In the genomic region with DNA sequence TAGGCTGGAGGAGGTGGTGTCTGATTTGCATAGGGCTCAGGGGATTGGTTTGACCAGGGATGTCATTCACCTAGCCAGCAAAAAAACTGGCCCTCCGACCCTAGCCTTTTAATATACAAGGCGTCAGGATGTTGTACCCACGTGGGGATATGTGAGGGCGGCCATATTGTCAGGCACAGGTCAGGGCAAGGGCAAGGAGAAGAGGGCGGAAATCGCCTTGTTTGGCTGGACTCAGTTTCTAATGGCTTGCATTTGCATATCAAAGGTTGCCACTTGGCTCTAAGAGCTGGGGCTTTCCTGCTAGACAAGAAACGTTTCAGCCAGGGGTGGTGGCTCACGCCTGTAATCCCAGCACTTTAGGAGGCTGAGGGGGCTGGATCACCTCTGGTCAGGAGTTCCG, we compare ENCODE assay signal across 30 cellular contexts.
"Had no signal": no experiment of that assay in that cellular context is flagged by ENCODE, and none has a peak within 500 bp of the region (broad histone marks: within the 10 kb centered on the region; RNA-seq: fewer than 3 reads in every experiment).

No MANE protein-coding gene starts in this region.

- H3K4me2 ChIP-seq: SK-N-SH had no signal

- ATAC-seq: activated CD4-positive, alpha-beta T cell treated with anti-CD3 and anti-CD28 coated beads for 36 hours; activated CD4-positive, CD25-positive, alpha-beta regulatory T cell treated with anti-CD3 and anti-CD28 coated beads, Interleukin-2, amount 50 U/mL, for 24 hours; activated CD8-positive, alpha-beta T cell treated with anti-CD3 and anti-CD28 coated beads, Interleukin-2, amount 10 ng/mL, durations not matched to agents 7 days and 5 days; PC-3 had no signal

- H3K4me3 ChIP-seq: ascending aorta, cardiac muscle cell, Peyer's patch, SJSA1 had no signal

- H3K36me3 Mint-ChIP-seq: activated naive CD4-positive, alpha-beta T cell treated with anti-CD3 and anti-CD28 coated beads, Interleukin-2, amount 50 U/mL, for 24 hours; activated naive CD8-positive, alpha-beta T cell treated with anti-CD3 and anti-CD28 coated beads, Interleukin-2, amount 10 ng/mL, durations not matched to agents 7 days and 5 days had no signal

- H3K4me1 Mint-ChIP-seq: activated naive CD4-positive, alpha-beta T cell treated with anti-CD3 and anti-CD28 coated beads, Interleukin-2, amount 50 U/mL, for 24 hours; central memory CD8-positive, alpha-beta T cell had no signal

- H3K9ac ChIP-seq: SK-N-SH had no signal

- H3K27me3 Mint-ChIP-seq: activated CD4-positive, alpha-beta T cell treated with anti-CD3 and anti-CD28 coated beads for 36 hours; activated CD4-positive, alpha-beta T cell treated with anti-CD3 and anti-CD28 coated beads, Interleukin-2, amount 10 ng/mL, durations not matched to agents 7 days and 5 days; activated naive CD4-positive, alpha-beta T cell treated with anti-CD3 and anti-CD28 coated beads, Interleukin-2, amount 50 U/mL, for 24 hours; activated naive CD8-positive, alpha-beta T cell treated with anti-CD3 and anti-CD28 coated beads, Interleukin-2, amount 10 ng/mL, durations not matched to agents 7 days and 5 days had no signal

- H3K9me3 Mint-ChIP-seq: activated CD4-positive, alpha-beta T cell treated with anti-CD3 and anti-CD28 coated beads, Interleukin-2, amount 10 ng/mL, durations not matched to agents 7 days and 5 days; activated naive CD4-positive, alpha-beta T cell treated with anti-CD3 and anti-CD28 coated beads, Interleukin-2, amount 50 U/mL, for 24 hours; activated T-cell treated with anti-CD3 and anti-CD28 coated beads, Interleukin-2, amount 50 U/mL, for 24 hours; activated T-helper 2 cell treated with anti-CD3 and anti-CD28 coated beads, Interferon-gamma antibody, Interleukin-2, Interleukin-4, amounts not matched to agents 10 μg/mL and 5 μg/mL and 100 μg/mL, durations not matched to agents 14 hours and 24 hours and 36 hours; central memory CD8-positive, alpha-beta T cell; T-helper 1 cell treated with Interleukin-12 subunit alpha and Interleukin-12 subunit beta and Interleukin-4 antibody, amounts not matched to agents 30 μg/mL and 1 μg/mL, for 36 hours had no signal

- H3K27me3 ChIP-seq: ascending aorta, cardiac muscle cell, Peyer's patch, SJSA1 had no signal

- H3K4me1 ChIP-seq: ascending aorta, Peyer's patch, SJSA1 had no signal

- FAIRE-seq: TTC549 had no signal

- DNase-seq: activated CD4-positive, alpha-beta T cell treated with anti-CD3 and anti-CD28 coated beads for 36 hours; activated CD4-positive, alpha-beta T cell treated with anti-CD3 and anti-CD28 coated beads, Interleukin-2, amount 10 ng/mL, durations not matched to agents 7 days and 5 days; activated CD4-positive, alpha-beta T cell treated with anti-CD3 and anti-CD28 coated beads, Interleukin-2, amount 50 U/mL, for 48 hours; activated CD8-positive, alpha-beta T cell treated with anti-CD3 and anti-CD28 coated beads, Interleukin-2, amount 10 ng/mL, durations not matched to agents 7 days and 5 days; activated gamma-delta T cell; activated naive CD4-positive, alpha-beta T cell treated with Interleukin-2 at 50 U/mL for 16 hours; activated naive CD8-positive, alpha-beta T cell treated with anti-CD3 and anti-CD28 coated beads, Interleukin-2, amount 10 ng/mL, durations not matched to agents 7 days and 5 days; activated T-cell treated with anti-CD3 and anti-CD28 coated beads, Interleukin-2, amount 50 U/mL, for 24 hours; amygdala; NCI-H1105; NCI-H1417 treated with DMSO at 0.1 percent for 48 hours; NCI-H1930; NCI-H2081 treated with DMSO at 0.1 percent for 48 hours; NCI-H345; NCI-H524 treated with DMSO at 0.1 percent for 48 hours; PC-3; Peyer's patch; RPMI8226; SHP77 treated with DMSO at 0.1 percent for 48 hours; SK-N-SH had no signal

- H3K27ac ChIP-seq: ascending aorta, cardiac muscle cell, Peyer's patch, SJSA1 had no signal

- H3K9me3 ChIP-seq: ascending aorta, Peyer's patch, SJSA1, SK-N-SH had no signal

- H3K4me3 Mint-ChIP-seq: activated CD4-positive, alpha-beta T cell treated with anti-CD3 and anti-CD28 coated beads for 36 hours; activated CD4-positive, alpha-beta T cell treated with anti-CD3 and anti-CD28 coated beads, Interleukin-2, amount 10 ng/mL, durations not matched to agents 7 days and 5 days; activated CD8-positive, alpha-beta T cell treated with anti-CD3 and anti-CD28 coated beads, Interleukin-2, amount 10 ng/mL, durations not matched to agents 7 days and 5 days; activated naive CD4-positive, alpha-beta T cell treated with anti-CD3 and anti-CD28 coated beads, Interleukin-2, amount 50 U/mL, for 24 hours; activated naive CD8-positive, alpha-beta T cell treated with anti-CD3 and anti-CD28 coated beads, Interleukin-2, amount 10 ng/mL, durations not matched to agents 7 days and 5 days; activated T-cell treated with anti-CD3 and anti-CD28 coated beads, Interleukin-2, amount 50 U/mL, for 24 hours; central memory CD8-positive, alpha-beta T cell; T-helper 1 cell treated with Interleukin-12 subunit alpha and Interleukin-12 subunit beta and Interleukin-4 antibody, amounts not matched to agents 30 μg/mL and 1 μg/mL, for 36 hours; T-helper 2 cell treated with Interferon-gamma antibody and Interleukin-4, amounts not matched to agents 5 μg/mL and 100 μg/mL, for 36 hours had no signal

- H3K36me3 ChIP-seq: ascending aorta, cardiac muscle cell, Peyer's patch, SJSA1 had no signal

- H3K27ac Mint-ChIP-seq: activated CD4-positive, alpha-beta T cell treated with anti-CD3 and anti-CD28 coated beads for 36 hours; activated CD4-positive, alpha-beta T cell treated with anti-CD3 and anti-CD28 coated beads, Interleukin-2, amount 10 ng/mL, durations not matched to agents 7 days and 5 days; activated CD8-positive, alpha-beta T cell treated with anti-CD3 and anti-CD28 coated beads, Interleukin-2, amount 10 ng/mL, durations not matched to agents 7 days and 5 days; activated naive CD8-positive, alpha-beta T cell treated with anti-CD3 and anti-CD28 coated beads, Interleukin-2, amount 10 ng/mL, durations not matched to agents 7 days and 5 days; activated T-cell treated with anti-CD3 and anti-CD28 coated beads, Interleukin-2, amount 50 U/mL, for 24 hours; activated T-helper 2 cell treated with anti-CD3 and anti-CD28 coated beads, Interferon-gamma antibody, Interleukin-2, Interleukin-4, amounts not matched to agents 10 μg/mL and 5 μg/mL and 100 μg/mL, durations not matched to agents 14 hours and 24 hours and 36 hours; T-helper 1 cell treated with Interleukin-12 subunit alpha and Interleukin-12 subunit beta and Interleukin-4 antibody, amounts not matched to agents 30 μg/mL and 1 μg/mL, for 36 hours; T-helper 2 cell treated with Interferon-gamma antibody and Interleukin-4, amounts not matched to agents 5 μg/mL and 100 μg/mL, for 36 hours had no signal
